ENCODE assay signal across 2 cellular contexts in the genomic region with DNA sequence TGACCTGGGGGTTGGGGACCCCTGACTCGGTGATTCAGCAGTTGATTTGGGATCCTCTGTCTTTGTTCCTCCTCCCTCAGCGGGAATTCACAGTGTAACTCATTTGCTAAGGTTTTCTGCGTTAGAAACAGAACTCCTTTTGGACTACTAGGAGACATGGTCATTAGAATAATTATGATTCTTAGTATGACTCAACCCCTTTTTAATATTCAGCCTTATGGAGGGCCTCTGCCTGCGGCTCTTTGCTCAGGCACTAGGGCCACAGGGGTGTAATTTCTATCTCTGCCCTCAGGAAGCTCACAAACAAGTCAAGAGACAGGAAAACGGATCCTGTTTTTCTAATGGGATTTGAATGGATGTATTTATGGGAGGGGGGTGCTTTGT.
TF ChIP-seq lines count a peak whose summit lies in the region.

No MANE protein-coding gene starts in this region.

TF ChIP-seq in SK-N-SH, 30 proteins besides CTCF, POLR2A, EP300 and RAD21 (continued from another document):
- TF ChIP-seq, protein P1, sequence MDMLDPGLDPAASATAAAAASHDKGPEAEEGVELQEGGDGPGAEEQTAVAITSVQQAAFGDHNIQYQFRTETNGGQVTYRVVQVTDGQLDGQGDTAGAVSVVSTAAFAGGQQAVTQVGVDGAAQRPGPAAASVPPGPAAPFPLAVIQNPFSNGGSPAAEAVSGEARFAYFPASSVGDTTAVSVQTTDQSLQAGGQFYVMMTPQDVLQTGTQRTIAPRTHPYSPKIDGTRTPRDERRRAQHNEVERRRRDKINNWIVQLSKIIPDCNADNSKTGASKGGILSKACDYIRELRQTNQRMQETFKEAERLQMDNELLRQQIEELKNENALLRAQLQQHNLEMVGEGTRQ (IDR thresholded peaks at IDR 0.05; ENCODE audit: borderline replicate concordance, low read depth, low read length) = no peak
- no peak for TF ChIP-seq GABPA (IDR thresholded peaks at IDR 0.05; ENCODE audit: low read depth)
- TF ChIP-seq POLR2AphosphoS5 (IDR thresholded peaks at IDR 0.05; ENCODE audit: low read depth, low read length) = no peak
- no peak for TF ChIP-seq GATA2 (CRISPR knock-in tag; IDR thresholded peaks at IDR 0.05)
- TF ChIP-seq MXI1 (IDR thresholded peaks at IDR 0.05; ENCODE audit: low read depth, low read length) = no peak
- TF ChIP-seq, protein P2, sequence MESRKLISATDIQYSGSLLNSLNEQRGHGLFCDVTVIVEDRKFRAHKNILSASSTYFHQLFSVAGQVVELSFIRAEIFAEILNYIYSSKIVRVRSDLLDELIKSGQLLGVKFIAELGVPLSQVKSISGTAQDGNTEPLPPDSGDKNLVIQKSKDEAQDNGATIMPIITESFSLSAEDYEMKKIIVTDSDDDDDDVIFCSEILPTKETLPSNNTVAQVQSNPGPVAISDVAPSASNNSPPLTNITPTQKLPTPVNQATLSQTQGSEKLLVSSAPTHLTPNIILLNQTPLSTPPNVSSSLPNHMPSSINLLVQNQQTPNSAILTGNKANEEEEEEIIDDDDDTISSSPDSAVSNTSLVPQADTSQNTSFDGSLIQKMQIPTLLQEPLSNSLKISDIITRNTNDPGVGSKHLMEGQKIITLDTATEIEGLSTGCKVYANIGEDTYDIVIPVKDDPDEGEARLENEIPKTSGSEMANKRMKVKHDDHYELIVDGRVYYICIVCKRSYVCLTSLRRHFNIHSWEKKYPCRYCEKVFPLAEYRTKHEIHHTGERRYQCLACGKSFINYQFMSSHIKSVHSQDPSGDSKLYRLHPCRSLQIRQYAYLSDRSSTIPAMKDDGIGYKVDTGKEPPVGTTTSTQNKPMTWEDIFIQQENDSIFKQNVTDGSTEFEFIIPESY (IDR thresholded peaks at IDR 0.05; ENCODE audit: borderline replicate concordance, low read depth) = no peak
- no peak for TF ChIP-seq ELF1 (IDR thresholded peaks at IDR 0.05)
- no peak for TF ChIP-seq RXRA (IDR thresholded peaks at IDR 0.05; ENCODE audit: borderline replicate concordance, low read depth)
- TF ChIP-seq, protein P3, sequence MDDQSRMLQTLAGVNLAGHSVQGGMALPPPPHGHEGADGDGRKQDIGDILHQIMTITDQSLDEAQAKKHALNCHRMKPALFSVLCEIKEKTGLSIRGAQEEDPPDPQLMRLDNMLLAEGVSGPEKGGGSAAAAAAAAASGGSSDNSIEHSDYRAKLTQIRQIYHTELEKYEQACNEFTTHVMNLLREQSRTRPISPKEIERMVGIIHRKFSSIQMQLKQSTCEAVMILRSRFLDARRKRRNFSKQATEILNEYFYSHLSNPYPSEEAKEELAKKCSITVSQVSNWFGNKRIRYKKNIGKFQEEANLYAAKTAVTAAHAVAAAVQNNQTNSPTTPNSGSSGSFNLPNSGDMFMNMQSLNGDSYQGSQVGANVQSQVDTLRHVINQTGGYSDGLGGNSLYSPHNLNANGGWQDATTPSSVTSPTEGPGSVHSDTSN (IDR thresholded peaks at IDR 0.05) = no peak
- TF ChIP-seq RCOR1 (IDR thresholded peaks at IDR 0.05; ENCODE audit: low read length) = no peak
- TF ChIP-seq TAF1 (IDR thresholded peaks at IDR 0.05; ENCODE audit: borderline replicate concordance, low read depth, low read length) = no peak

TF ChIP-seq in SK-N-SH treated with all-trans-retinoic acid at 6 μM for 48 hours, 23 proteins besides CTCF, POLR2A, EP300 and RAD21:
- TF ChIP-seq, protein P4, sequence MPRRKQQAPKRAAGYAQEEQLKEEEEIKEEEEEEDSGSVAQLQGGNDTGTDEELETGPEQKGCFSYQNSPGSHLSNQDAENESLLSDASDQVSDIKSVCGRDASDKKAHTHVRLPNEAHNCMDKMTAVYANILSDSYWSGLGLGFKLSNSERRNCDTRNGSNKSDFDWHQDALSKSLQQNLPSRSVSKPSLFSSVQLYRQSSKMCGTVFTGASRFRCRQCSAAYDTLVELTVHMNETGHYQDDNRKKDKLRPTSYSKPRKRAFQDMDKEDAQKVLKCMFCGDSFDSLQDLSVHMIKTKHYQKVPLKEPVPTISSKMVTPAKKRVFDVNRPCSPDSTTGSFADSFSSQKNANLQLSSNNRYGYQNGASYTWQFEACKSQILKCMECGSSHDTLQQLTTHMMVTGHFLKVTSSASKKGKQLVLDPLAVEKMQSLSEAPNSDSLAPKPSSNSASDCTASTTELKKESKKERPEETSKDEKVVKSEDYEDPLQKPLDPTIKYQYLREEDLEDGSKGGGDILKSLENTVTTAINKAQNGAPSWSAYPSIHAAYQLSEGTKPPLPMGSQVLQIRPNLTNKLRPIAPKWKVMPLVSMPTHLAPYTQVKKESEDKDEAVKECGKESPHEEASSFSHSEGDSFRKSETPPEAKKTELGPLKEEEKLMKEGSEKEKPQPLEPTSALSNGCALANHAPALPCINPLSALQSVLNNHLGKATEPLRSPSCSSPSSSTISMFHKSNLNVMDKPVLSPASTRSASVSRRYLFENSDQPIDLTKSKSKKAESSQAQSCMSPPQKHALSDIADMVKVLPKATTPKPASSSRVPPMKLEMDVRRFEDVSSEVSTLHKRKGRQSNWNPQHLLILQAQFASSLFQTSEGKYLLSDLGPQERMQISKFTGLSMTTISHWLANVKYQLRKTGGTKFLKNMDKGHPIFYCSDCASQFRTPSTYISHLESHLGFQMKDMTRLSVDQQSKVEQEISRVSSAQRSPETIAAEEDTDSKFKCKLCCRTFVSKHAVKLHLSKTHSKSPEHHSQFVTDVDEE (CRISPR knock-in tag; IDR thresholded peaks at IDR 0.05) = no peak
- no peak for TF ChIP-seq ZNF565 (CRISPR knock-in tag; conservative IDR thresholded peaks at IDR 0.05; ENCODE audit: low read depth)
